Comparison of ENCODE assay signal across 13 cellular contexts in the genomic region with DNA sequence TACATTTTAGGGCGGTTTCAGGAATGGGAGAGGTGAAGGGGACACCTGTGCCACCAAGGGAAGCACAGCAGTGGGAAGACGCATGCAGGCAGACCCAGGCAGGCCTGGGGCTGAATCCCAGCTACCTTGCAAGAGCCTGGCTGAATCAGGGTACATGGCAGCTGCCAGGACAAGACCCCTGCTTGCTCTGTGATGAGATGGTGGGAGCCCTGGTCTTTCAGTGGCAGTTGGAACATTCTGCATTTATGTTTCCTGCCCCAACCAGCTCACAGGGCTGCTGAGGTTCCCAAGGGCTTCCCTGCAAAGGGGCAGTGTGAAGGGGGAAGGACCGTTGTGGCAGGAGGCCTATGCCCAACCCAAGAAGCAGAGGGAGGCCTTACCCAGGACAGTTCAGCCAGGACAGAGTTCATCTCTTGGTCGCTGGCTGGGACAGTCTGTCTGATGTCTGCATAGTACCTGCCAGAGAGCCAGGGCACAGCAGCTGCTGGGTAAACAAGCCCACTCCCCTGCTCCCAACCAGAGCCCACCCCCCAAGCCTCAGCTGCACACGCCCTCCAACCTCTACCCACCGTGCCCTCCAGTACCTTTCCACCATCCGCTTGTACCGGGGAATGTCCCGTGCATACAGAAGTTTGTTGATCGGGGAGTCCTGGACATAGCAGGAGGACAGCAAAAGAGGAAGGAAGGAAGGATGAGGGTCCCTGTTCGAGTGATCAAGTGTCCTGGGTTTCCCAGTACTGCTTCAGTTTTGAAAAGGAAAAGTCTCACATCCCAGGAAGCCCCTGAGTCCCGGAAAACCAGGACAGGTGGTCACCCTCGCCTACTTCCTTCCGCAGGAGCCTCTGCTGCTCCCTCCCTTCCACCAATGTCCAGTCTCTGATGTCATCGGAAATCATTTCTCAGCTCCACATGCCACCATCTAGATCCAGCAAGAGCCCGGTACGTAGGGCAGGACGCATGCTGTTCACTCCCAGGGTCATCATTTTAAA. TPM values are rescaled to one million over a fixed set of nuclear protein-coding genes. Genes with fewer than 3 reads are reported as not detected.
A peak's percentile ranks its signal among the peaks of the same experiment; 100 is the strongest.
DNase-seq lines count a peak whose midpoint lies in the region; ATAC-seq, FAIRE-seq and TF ChIP-seq lines count a peak whose summit lies in the region.
"Had no signal": no experiment of that assay in that cellular context is flagged by ENCODE, and none has a peak within 500 bp of the region (broad histone marks: within the 10 kb centered on the region; RNA-seq: fewer than 3 reads in every experiment).

No MANE protein-coding gene starts in this region.

- H3K4me3 ChIP-seq in pancreas (no peak overlapping the region), foreskin fibroblast (ENCODE audit: low read depth in 1 of 2, low read length in 2 of 2) (no peak overlapping the region)
- H3K4me3 ChIP-seq: transverse colon had no signal

- DNase-seq in D721Med (ENCODE audit: insufficient read length, low spot score) (peak; percentile 11), GM19238 (ENCODE audit: insufficient read length, low spot score) (peak; percentile 2), chondrocyte (ENCODE audit: low spot score) (peak; percentile 51), pancreas (peak in 4 of 6 donors; percentile 2 to 31 (median 22)), foreskin fibroblast (no peak)
- DNase-seq in stimulated activated naive CD4-positive, alpha-beta T cell treated with Interleukin-2 at 50 U/mL for 16 hours (lab: John Stamatoyannopoulos, UW), result no peak
- DNase-seq: effector CD8-positive, alpha-beta T cell; naive B cell; NCI-H2227 treated with DMSO at 0.1 percent for 48 hours; transverse colon had no signal

- H3K9me3 ChIP-seq in pancreas, result no peaks in the 10 kb centered on the region
- H3K9me3 ChIP-seq: transverse colon had no signal

- no peaks in the 10 kb centered on the region for H3K27me3 ChIP-seq in pancreas
- H3K27me3 ChIP-seq: transverse colon had no signal

- H3K36me3 Mint-ChIP-seq in chondrocyte (ENCODE audit: low read depth), result peaks cover 46% of the 10 kb centered on the region
- H3K36me3 Mint-ChIP-seq: naive B cell had no signal

- FAIRE-seq in D721Med (lab: Jason Lieb, UNC) (no peak), pancreas (lab: Jason Lieb, UNC) (no peak)

- H3K4me1 Mint-ChIP-seq in chondrocyte (ENCODE audit: low read depth), result peaks cover 15% of the 10 kb centered on the region
- H3K4me1 Mint-ChIP-seq: CD8-positive, alpha-beta memory T cell; naive B cell had no signal

- TF ChIP-seq CTCF in D721Med (IDR thresholded peaks at IDR 0.05; ENCODE audit: insufficient read depth, missing control alignments) (no peak), chondrocyte (IDR thresholded peaks at IDR 0.05) (no peak), pancreas (IDR thresholded peaks at IDR 0.05) (no peak), foreskin fibroblast (IDR thresholded peaks at IDR 0.05; ENCODE audit: low read depth, low read length) (no peak)

- ATAC-seq in pancreas, result no peak
- ATAC-seq in HG03039 (IDR thresholded peaks at IDR 0.05; ENCODE audit: unreplicated experiment), result no peak

- no peak overlapping the region for H3K27ac Mint-ChIP-seq in chondrocyte (ENCODE audit: unreplicated experiment)
- H3K27ac Mint-ChIP-seq: T-helper 1 cell treated with Interleukin-12 subunit alpha and Interleukin-12 subunit beta and Interleukin-4 antibody, amounts not matched to agents 30 μg/mL and 1 μg/mL, for 36 hours had no signal

- no peaks in the 10 kb centered on the region for H3K4me1 ChIP-seq in pancreas

- H3K36me3 ChIP-seq in pancreas, result peaks cover 0 to 58% (median 9%) of the 10 kb centered on the region in 3 donors

- no peak overlapping the region for H3K27ac ChIP-seq in pancreas
- H3K27ac ChIP-seq: transverse colon had no signal

- no peaks in the 10 kb centered on the region for H3K9me3 Mint-ChIP-seq in chondrocyte (ENCODE audit: low read depth)
- H3K9me3 Mint-ChIP-seq: CD8-positive, alpha-beta memory T cell; naive B cell; T-helper 1 cell treated with Interleukin-12 subunit alpha and Interleukin-12 subunit beta and Interleukin-4 antibody, amounts not matched to agents 30 μg/mL and 1 μg/mL, for 36 hours had no signal

- H3K4me3 Mint-ChIP-seq in chondrocyte (ENCODE audit: unreplicated experiment), result no peak overlapping the region
- H3K4me3 Mint-ChIP-seq: T-helper 1 cell treated with Interleukin-12 subunit alpha and Interleukin-12 subunit beta and Interleukin-4 antibody, amounts not matched to agents 30 μg/mL and 1 μg/mL, for 36 hours had no signal

- 85 to 90% methylated on average over 18 of the region's 18 CpGs for WGBS in pancreas, 2 donors

- no peaks in the 10 kb centered on the region for H3K27me3 Mint-ChIP-seq in chondrocyte (ENCODE audit: low read depth)
- H3K27me3 Mint-ChIP-seq: CD8-positive, alpha-beta memory T cell; naive B cell had no signal

- intact Hi-C loops in pancreas (cut with DNase I), result no loop called here

RNA-seq across cellular contexts. Expression of a gene that starts 23.1 kb away (rescaled TPM):
- total RNA-seq in chondrocyte (63.2 to 115 TPM (median 108 TPM) in 3 replicates), pancreas (100 to 1,000 TPM in 1 of 6 donors, 10 to 100 TPM in 5; 47.8 to 103 (median 65.1) TPM)
- polyA plus RNA-seq in pancreas, result 100 to 1,000 TPM; 286 to 372 TPM

RNA-seq across cellular contexts. Expression of a gene that starts 33.2 kb away (rescaled TPM):
- 13.3 to 25.8 TPM (median 23.9 TPM) in 3 replicates for total RNA-seq in chondrocyte
- total RNA-seq in pancreas, result 1 to 10 TPM; 1.6 to 4.3 (median 3.3) TPM
- 1 to 10 TPM; 2.5 to 5.8 TPM for polyA plus RNA-seq in pancreas

RNA-seq across cellular contexts. Expression of a gene that starts 33.3 kb away (rescaled TPM):
- 184 to 243 TPM (median 184 TPM) in 3 replicates for total RNA-seq in chondrocyte
- total RNA-seq in pancreas, result 10 to 100 TPM; 59.0 to 83.8 (median 68.0) TPM
- polyA plus RNA-seq in pancreas, result 100 to 1,000 TPM; 278 to 320 TPM

RNA-seq across cellular contexts. Expression of a gene that starts 34.7 kb away (rescaled TPM):
- not detected in 3 replicates for total RNA-seq in chondrocyte
- total RNA-seq in pancreas, result 1 to 10 TPM; 3.3 to 9.6 (median 6.2) TPM
- polyA plus RNA-seq in pancreas, result 1 to 10 TPM; 2.7 to 5.6 TPM
- total RNA-seq: CD8-positive, alpha-beta memory T cell; transverse colon had no signal
- polyA plus RNA-seq: CD8-positive, alpha-beta memory T cell had no signal

RNA-seq across cellular contexts. Expression of a gene that starts 39.8 kb away (rescaled TPM):
- 8.7 to 10.7 TPM (median 8.8 TPM) in 3 replicates for total RNA-seq in chondrocyte
- total RNA-seq in pancreas, result 1 to 10 TPM; 2.0 to 3.4 (median 2.9) TPM
- 1 to 10 TPM; 4.3 to 4.8 TPM for polyA plus RNA-seq in pancreas

Comparison
In these comparisons a context has a peak if more than half of its experiments do, and no peak if none do; other contexts are left out.
1. DNase-seq: peak in D721Med (single experiment), GM19238 (single experiment), chondrocyte (single experiment) and pancreas (4 of 6); none in foreskin fibroblast (0 of 2) and stimulated activated naive CD4-positive, alpha-beta T cell treated with Interleukin-2 at 50 U/mL for 16 hours (single experiment).